12 cellular contexts compared by ENCODE assay signal in the genomic region with DNA sequence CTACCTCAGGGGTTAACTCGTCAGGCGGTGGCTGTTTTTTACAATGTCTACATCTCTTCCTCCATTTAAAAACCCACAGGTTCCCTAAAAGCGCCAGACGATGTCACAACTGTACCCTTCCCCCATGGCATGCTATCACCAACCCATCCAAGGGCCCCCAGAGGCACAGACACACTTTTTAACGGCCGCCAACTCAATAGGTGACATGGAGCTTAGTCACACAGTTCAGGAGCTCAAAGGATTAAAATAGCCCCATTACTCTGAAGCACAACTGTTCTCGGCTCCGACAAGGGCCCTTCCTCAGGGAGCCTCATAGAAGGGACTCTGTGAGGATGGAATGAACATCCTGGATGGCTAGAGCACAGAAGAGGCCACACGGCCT. TPM values are rescaled to one million over a fixed set of nuclear protein-coding genes. Genes with fewer than 3 reads are reported as not detected.
DNase-seq lines count a peak whose midpoint lies in the region; ATAC-seq, FAIRE-seq and TF ChIP-seq lines count a peak whose summit lies in the region.
"Had no signal": no experiment of that assay in that cellular context is flagged by ENCODE, and none has a peak within 500 bp of the region (broad histone marks: within the 10 kb centered on the region; RNA-seq: fewer than 3 reads in every experiment).

No MANE protein-coding gene starts in this region.

- DNase-seq in GM12892 (ENCODE audit: insufficient read length) (no peak), MV-4-11 (lab: John Stamatoyannopoulos, UW) (peak; percentile 93), GM12878 (ENCODE audit: low read depth, low spot score) (no peak), NCI-H69 (lab: John Stamatoyannopoulos, UW) (no peak), progenitor cell of endocrine pancreas (ENCODE audit: low spot score, unreplicated experiment) (no peak), GM12891 (ENCODE audit: insufficient read length, low spot score) (no peak)
- DNase-seq: amniotic stem cell, DMS53 had no signal

- H3K27me3 ChIP-seq in ACC112 (ENCODE audit: insufficient read depth, low read length) (no peaks in the 10 kb centered on the region), GM12878 (replicated peaks in 1 of 2; ENCODE audit: control insufficient read depth in 2 of 2, insufficient read depth in 2 of 2, low read length in 1 of 2) (no peaks in the 10 kb centered on the region)
- H3K27me3 ChIP-seq: esophagus muscularis mucosa had no signal

- POLR2A ChIA-PET in GM12878 (lab: Charles Lee) = interaction anchor here (1.0 to 2.5 kb wide), 3 partner anchors 9 to 27 kb away, joined by 4 to 9 read pairs (median 4); no protein-coding TSS in a partner anchor

- peak overlapping the region; percentile 52 for H3K4me2 ChIP-seq in GM12878 (ENCODE audit: control insufficient read depth, insufficient read depth)

- TF ChIP-seq CTCF in GM12878 (IDR thresholded peaks at IDR 0.05 in 2 of 3, conservative IDR thresholded peaks at IDR 0.05 in 1 of 3; ENCODE audit: control insufficient read depth in 2 of 3, extremely low read depth in 1 of 3, insufficient read depth in 1 of 3, low read depth in 3 of 3, low read length in 3 of 3) (no peak), progenitor cell of endocrine pancreas (IDR thresholded peaks at IDR 0.05; ENCODE audit: unreplicated experiment) (no peak)

- TF ChIP-seq POLR2A in GM12892 (IDR thresholded peaks at IDR 0.05; ENCODE audit: low read depth, low read length) = no peak
- no peak for TF ChIP-seq POLR2A in GM12878 (IDR thresholded peaks at IDR 0.05; ENCODE audit: low read depth, low read length)
- no peak for TF ChIP-seq POLR2A in GM12891 (IDR thresholded peaks at IDR 0.05; ENCODE audit: low read depth, low read length)

- intact Hi-C loops in GM12878 (cut with micrococcal nuclease; ENCODE audit: unreplicated experiment) = no loop called here

- peaks cover 7% of the 10 kb centered on the region for H3K36me3 Mint-ChIP-seq in progenitor cell of endocrine pancreas (ENCODE audit: insufficient read depth)

- no peak overlapping the region for H3K4me3 ChIP-seq in ACC112 (ENCODE audit: low read depth, low read length)
- H3K4me3 ChIP-seq in GM12878 = peak overlapping the region; percentile 46; the same call in 1 of the 2 replicates
- H3K4me3 ChIP-seq: esophagus muscularis mucosa, SK-N-MC had no signal

- TF ChIP-seq RAD21 in GM12878 (IDR thresholded peaks at IDR 0.05; ENCODE audit: insufficient read depth, low read depth, low read length) = no peak

- FAIRE-seq in GM12892 (lab: Jason Lieb, UNC) (peak; percentile 89), GM12878 (lab: Jason Lieb, UNC) (no peak), GM12891 (lab: Jason Lieb, UNC) (no peak)

- no peaks in the 10 kb centered on the region; the same call in 2 of the 3 replicates for H3K9me3 ChIP-seq in GM12878 (replicated peaks; ENCODE audit: control insufficient read depth, insufficient read depth, low read length)
- H3K9me3 ChIP-seq: esophagus muscularis mucosa had no signal

- peak overlapping the region; percentile 24 for H3K9ac ChIP-seq in GM12878 (ENCODE audit: control insufficient read depth, insufficient read depth, low read length)

- 3% methylated on average over 9 of the region's 9 CpGs for WGBS in GM12878 (ENCODE audit: insufficient coverage, insufficient replicate concordance, low lambda C conversion rate, missing lambda C conversion rate)

- no peaks in the 10 kb centered on the region for H3K36me3 ChIP-seq in ACC112 (ENCODE audit: insufficient read depth, low read length)
- H3K36me3 ChIP-seq in GM12878 (ENCODE audit: control insufficient read depth in 2 of 2, insufficient read depth in 2 of 2, low read length in 1 of 2) = no peaks in the 10 kb centered on the region; a peak in 2 of 4 replicates
- H3K36me3 ChIP-seq: esophagus muscularis mucosa had no signal

- H4K20me1 ChIP-seq in GM12878 (ENCODE audit: control insufficient read depth, insufficient read depth) = no peaks in the 10 kb centered on the region

- RAD21 ChIA-PET in GM12878 (lab: Charles Lee; ENCODE audit: unreplicated experiment) = interaction anchor here (0.6 to 3.9 kb wide), 5 partner anchors 10 to 68 kb away, joined by 3 to 73 read pairs (median 14); no protein-coding TSS in a partner anchor

- H3K27me3 Mint-ChIP-seq in progenitor cell of endocrine pancreas = no peaks in the 10 kb centered on the region

- SMC1A ChIA-PET in GM12878 (lab: Charles Lee; ENCODE audit: uncharacterized antibody, unreplicated experiment) = interaction anchor here (1.3 to 5.4 kb wide), 7 partner anchors 9 to 129 kb away, joined by 6 to 28 read pairs (median 21); no protein-coding TSS in a partner anchor

- CTCF ChIA-PET in GM12878 (lab: Yijun Ruan, JAX) = interaction anchor here (0.7 to 1.2 kb wide), 2 partner anchors 8 to 11 kb away, joined by 3 read pairs; no protein-coding TSS in a partner anchor

- BruUV-seq in GM12878 (replicated peaks; lab: Mats Ljungman, UMichigan) = no TSS peak

- H3K4me1 ChIP-seq in ACC112 (ENCODE audit: control insufficient read depth, insufficient read depth, low read length, unreplicated experiment) = peaks cover 10% of the 10 kb centered on the region
- peaks cover 24% of the 10 kb centered on the region for H3K4me1 ChIP-seq in GM12878 (ENCODE audit: control insufficient read depth, insufficient read depth, low read length)

- H3K27ac ChIP-seq in ACC112 (ENCODE audit: low read depth, low read length) = no peak overlapping the region
- peak overlapping the region; percentile 68 for H3K27ac ChIP-seq in GM12878 (ENCODE audit: control insufficient read depth, insufficient read depth)
- H3K27ac ChIP-seq: esophagus muscularis mucosa, SK-N-MC had no signal

- H3K79me2 ChIP-seq in ACC112 (ENCODE audit: control insufficient read depth, insufficient read depth, low read length, unreplicated experiment) = no peaks in the 10 kb centered on the region
- H3K79me2 ChIP-seq in GM12878 (ENCODE audit: control insufficient read depth, insufficient read depth, low read length) = peaks cover 83% of the 10 kb centered on the region

- H3K4me1 Mint-ChIP-seq in progenitor cell of endocrine pancreas (ENCODE audit: low read depth) = peaks cover 6% of the 10 kb centered on the region

- in situ Hi-C loops in GM12878 (cut with MboI) = loop anchor here (25.0 kb wide), 1 partner anchor 513 kb away; no protein-coding TSS in a partner anchor

- no peak overlapping the region for H3K4me3 Mint-ChIP-seq in progenitor cell of endocrine pancreas (ENCODE audit: low read depth)

- H2AFZ ChIP-seq in ACC112 (ENCODE audit: low read length, unreplicated experiment) = peak overlapping the region; percentile 50
- H2AFZ ChIP-seq in GM12878 (ENCODE audit: control insufficient read depth, low read depth, low read length) = no peak overlapping the region

- H3K9me3 Mint-ChIP-seq in progenitor cell of endocrine pancreas (ENCODE audit: low read depth) = peaks cover 15% of the 10 kb centered on the region

- no peak for TF ChIP-seq EP300 in GM12878 (IDR thresholded peaks at IDR 0.05; ENCODE audit: borderline replicate concordance in 1 of 2, control insufficient read depth in 1 of 2, low read depth in 2 of 2, low read length in 2 of 2)

- no peak overlapping the region for H3K27ac Mint-ChIP-seq in progenitor cell of endocrine pancreas

- ATAC-seq in GM12878 = peak; percentile 36
- no peak for ATAC-seq in GM19351 (IDR thresholded peaks at IDR 0.05; ENCODE audit: unreplicated experiment)

TF ChIP-seq in GM12878, 131 proteins besides CTCF, POLR2A, EP300 and RAD21 (continues in another document):
- TF ChIP-seq YY1 (IDR thresholded peaks at IDR 0.05; ENCODE audit: low read depth, low read length) = 0 out of 2 replicates have a peak, but pooled peaks have one; percentile 32

TF ChIP-seq in GM12891, 5 proteins besides CTCF, POLR2A, EP300 and RAD21:
- no peak for TF ChIP-seq POLR2AphosphoS5 (IDR thresholded peaks at IDR 0.05; ENCODE audit: low read depth, low read length)
- TF ChIP-seq SPI1 (IDR thresholded peaks at IDR 0.05; ENCODE audit: low read depth, low read length) = no peak
- TF ChIP-seq PAX5 (IDR thresholded peaks at IDR 0.05; ENCODE audit: insufficient read depth, low read length, severe bottlenecking) = no peak
- no peak for TF ChIP-seq POU2F2 (IDR thresholded peaks at IDR 0.05; ENCODE audit: low read depth, low read length)
- TF ChIP-seq TAF1 (IDR thresholded peaks at IDR 0.05; ENCODE audit: low read depth, low read length) = no peak

RNA-seq across cellular contexts. Expression of gene SH3KBP1, which starts 12.4 kb away (rescaled TPM):
- 124 TPM for polyA plus RNA-seq in GM12892 (2012; ENCODE audit: missing spikeins)
- total RNA-seq in GM12878 (2013; cell fraction: nucleolus; rRNA removed) = 127 and 135 TPM in 2 replicates
- 62.9 and 64.1 TPM in 2 replicates for total RNA-seq in GM12878 (2014; rRNA removed)
- total RNA-seq in GM12878 (2014; rRNA removed; fragmentation: Illumina TruSeq; extraction: Trizol) = 93.8 and 97.0 TPM in 2 replicates
- 133 and 147 TPM in 2 replicates for total RNA-seq in GM12878 (2021)
- polyA plus RNA-seq in GM12878 (2011; ENCODE audit: low read depth) = 47.8 TPM
- 196 and 229 TPM in 2 replicates for polyA plus RNA-seq in GM12878 (2011; rRNA removed)
- polyA plus RNA-seq in GM12878 (2011; cell fraction: cytosol; rRNA removed) = 102 and 107 TPM in 2 replicates
- 109 and 117 TPM in 2 replicates for polyA plus RNA-seq in GM12878 (2011; cell fraction: nucleus; rRNA removed)
- 97.8 and 124 TPM in 2 replicates for polyA plus RNA-seq in GM12878 (2012)
- polyA plus RNA-seq in GM12878 (2014; fragmentation: Illumina TruSeq; extraction: Trizol) = 138 and 150 TPM in 2 replicates
- polyA plus RNA-seq in GM12878 (2014; fragmentation: Nextera tagmentation; extraction: Ambion mirVana) = 10 to 100 TPM; 19.4 to 29.4 TPM
- 77.0 and 88.7 TPM in 2 replicates for polyA plus RNA-seq in GM12878 (2014; rRNA removed)
- 100 to 1,000 TPM; 202 to 208 TPM for polyA plus RNA-seq in GM12878 (2016; fragmentation: Nextera tagmentation; extraction: Ambion mirVana)
- 189 and 277 TPM in 2 replicates for polyA minus RNA-seq in GM12878 (2011; rRNA and poly(A)+ RNA removed)
- polyA minus RNA-seq in GM12878 (2011; cell fraction: cytosol; rRNA and poly(A)+ RNA removed) = 51.5 and 57.2 TPM in 2 replicates
- 31.6 and 79.4 TPM in 2 replicates for polyA minus RNA-seq in GM12878 (2011; cell fraction: nucleus; rRNA and poly(A)+ RNA removed)
- total RNA-seq in progenitor cell of endocrine pancreas = 16.8 and 19.2 TPM in 2 replicates
- polyA plus RNA-seq in GM12891 (2012; ENCODE audit: low read depth, missing spikeins) = 103 TPM
